12 cellular contexts compared by ENCODE assay signal in the genomic region with DNA sequence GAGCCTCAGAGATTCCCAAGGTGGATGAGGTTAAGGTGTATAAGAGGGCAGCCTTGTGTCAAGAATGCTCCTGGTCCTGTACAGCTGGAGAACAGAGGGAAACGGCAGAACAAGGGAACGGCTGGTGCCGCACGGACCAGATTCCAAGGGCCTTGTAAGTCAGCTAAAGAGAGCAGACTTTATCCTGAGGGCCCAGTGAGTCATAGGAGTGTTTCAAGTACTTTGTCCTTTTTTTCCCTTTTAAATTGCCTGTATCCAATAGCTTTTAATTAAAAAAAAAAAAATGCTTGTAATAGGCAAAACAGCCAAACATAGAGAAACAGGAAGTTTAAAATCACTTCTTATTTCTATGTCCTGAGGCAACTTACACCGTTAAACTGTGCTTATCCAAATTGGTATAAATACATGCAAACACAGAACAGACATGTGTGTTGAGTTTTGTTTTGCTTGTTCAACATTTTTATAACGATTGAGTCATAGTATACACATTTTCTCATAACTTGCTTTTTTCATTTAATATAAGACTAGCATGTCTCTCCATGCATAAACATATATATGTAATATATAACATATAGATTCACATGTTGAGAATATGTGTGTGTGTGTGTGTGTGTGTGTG. TPM values are rescaled to one million over a fixed set of nuclear protein-coding genes. Genes with fewer than 3 reads are reported as not detected.
A peak's percentile ranks its signal among the peaks of the same experiment; 100 is the strongest.
DNase-seq lines count a peak whose midpoint lies in the region; ATAC-seq and TF ChIP-seq lines count a peak whose summit lies in the region.
"Had no signal": no experiment of that assay in that cellular context is flagged by ENCODE, and none has a peak within 500 bp of the region (broad histone marks: within the 10 kb centered on the region; RNA-seq: fewer than 3 reads in every experiment).

No MANE protein-coding gene starts in this region.

- POLR2A ChIA-PET in PC-3 (lab: Charles Lee; ENCODE audit: unreplicated experiment) (interaction anchor here (0.6 kb wide), 1 partner anchor 42 kb away, joined by 8 read pairs; the partner anchor contains the start of gene EVA1A), OCI-LY7 (lab: Charles Lee) (no interaction called here)

- H3K4me3 ChIP-seq in PC-3 (ENCODE audit: low read length) (peak overlapping the region; percentile 24; the same call in 1 of the 2 replicates), OCI-LY7 (ENCODE audit: low read depth, low read length, poor library complexity, severe bottlenecking) (no peak overlapping the region), prostate gland (no peak overlapping the region)

- WGBS in prostate gland, result 48% methylated on average over 6 of the region's 6 CpGs

- in situ Hi-C loops in Caki2 (cut with HindIII; ENCODE audit: low pct_unique_long_range_greater_than_20kb, low sequenced_read_pairs), result no loop called here

- H3K27me3 ChIP-seq in PC-3 (ENCODE audit: low read length) (no peaks in the 10 kb centered on the region), prostate gland (replicated peaks; ENCODE audit: insufficient read depth) (peaks cover 4% of the 10 kb centered on the region)

- no peak for TF ChIP-seq POLR2A in prostate gland (IDR thresholded peaks at IDR 0.05)

- TF ChIP-seq CTCF in PC-3 (conservative IDR thresholded peaks at IDR 0.05; ENCODE audit: low read depth, low read length) (no peak), OCI-LY7 (conservative IDR thresholded peaks at IDR 0.05; ENCODE audit: low read length) (no peak), prostate gland (IDR thresholded peaks at IDR 0.05) (no peak)

- peak overlapping the region; percentile 93 for H3K27ac ChIP-seq in PC-3 (ENCODE audit: low read length)
- H3K27ac ChIP-seq in epithelial cell of prostate, result peak overlapping the region; percentile 66
- no peak overlapping the region for H3K27ac ChIP-seq in OCI-LY7 (ENCODE audit: low read depth, low read length, poor library complexity, severe bottlenecking)
- no peak overlapping the region for H3K27ac ChIP-seq in prostate gland

- H3K9ac ChIP-seq in PC-3 (ENCODE audit: low read length), result peak overlapping the region; percentile 11; the same call in 1 of the 2 replicates

- H3K36me3 ChIP-seq in PC-3 (ENCODE audit: low read depth, low read length) (no peaks in the 10 kb centered on the region), OCI-LY7 (ENCODE audit: insufficient read depth, low read length) (no peaks in the 10 kb centered on the region), prostate gland (no peaks in the 10 kb centered on the region)

- H3K9me3 ChIP-seq in PC-3 (ENCODE audit: low read length) (no peaks in the 10 kb centered on the region), OCI-LY7 (ENCODE audit: low read length) (no peaks in the 10 kb centered on the region), prostate gland (no peaks in the 10 kb centered on the region)

- BruUV-seq in PC-3 (replicated peaks; lab: Mats Ljungman, UMichigan), result no TSS peak
- BruUV-seq in OCI-LY7 (replicated peaks; lab: Mats Ljungman, UMichigan), result no TSS peak

- H3F3A ChIP-seq in PC-3 (ENCODE audit: low read length, unreplicated experiment), result peaks cover 12% of the 10 kb centered on the region

- ATAC-seq in PC-3, result peak; percentile 59
- ATAC-seq: left cardiac atrium had no signal

- no peaks in the 10 kb centered on the region for H4K20me1 ChIP-seq in PC-3 (ENCODE audit: low read length)
- no peaks in the 10 kb centered on the region for H4K20me1 ChIP-seq in OCI-LY7 (ENCODE audit: insufficient read depth, low read length)

- H3K79me2 ChIP-seq in PC-3 (ENCODE audit: low read length) (no peaks in the 10 kb centered on the region), OCI-LY7 (ENCODE audit: insufficient read depth, low read depth, low read length) (no peaks in the 10 kb centered on the region)

- CTCF ChIA-PET in PC-3 (lab: Charles Lee) (interaction anchor here (0.8 kb wide), 1 partner anchor 29 kb away, joined by 4 read pairs; no protein-coding TSS in a partner anchor), OCI-LY7 (lab: Charles Lee; ENCODE audit: unreplicated experiment) (no interaction called here)

- 0 out of 2 replicates have a peak overlapping the region, but pooled peaks have one; percentile 21 for H2AFZ ChIP-seq in PC-3 (ENCODE audit: low read length)
- H2AFZ ChIP-seq in OCI-LY7 (ENCODE audit: low read length), result no peak overlapping the region

- peaks cover 75% of the 10 kb centered on the region for H3K4me1 ChIP-seq in PC-3 (ENCODE audit: insufficient read depth, low read length)
- no peaks in the 10 kb centered on the region for H3K4me1 ChIP-seq in OCI-LY7 (ENCODE audit: insufficient read depth, low read length, poor library complexity, severe bottlenecking)
- no peaks in the 10 kb centered on the region for H3K4me1 ChIP-seq in prostate gland (replicated peaks)

- peak overlapping the region; percentile 84 for H3K4me2 ChIP-seq in PC-3 (ENCODE audit: low read length)
- H3K4me2 ChIP-seq in OCI-LY7 (ENCODE audit: low read length), result no peak overlapping the region

- intact Hi-C loops in PC-3 (cut with micrococcal nuclease), result no loop called here
- intact Hi-C loops in OCI-LY7 (cut with micrococcal nuclease; ENCODE audit: unreplicated experiment), result loop anchor here (10.0 kb wide), 1 partner anchor 138 kb away; no protein-coding TSS in a partner anchor
- intact Hi-C loops in prostate gland (cut with DNase I), result no loop called here

- DNase-seq in Caki2 (ENCODE audit: low read depth) (peak; percentile 61), PC-3 (peak; percentile 86), epithelial cell of prostate (ENCODE audit: low read depth, low spot score) (peak; percentile 70), myocyte (ENCODE audit: low read depth) (peak; percentile 40), OCI-LY7 (ENCODE audit: low spot score) (no peak), iPS-NIHi7 (ENCODE audit: extremely low spot score) (no peak), NCI-H524 (lab: John Stamatoyannopoulos, UW) (no peak), prostate gland (ENCODE audit: low spot score) (no peak)
- DNase-seq: activated CD4-positive, alpha-beta memory T cell treated with anti-CD3 and anti-CD28 coated beads for 36 hours; left cardiac atrium; NCI-H524 treated with DMSO at 0.1 percent for 48 hours; occipital lobe had no signal

- H3K9me2 ChIP-seq in PC-3 (replicated peaks; ENCODE audit: low read length), result no peaks in the 10 kb centered on the region
- H3K9me2 ChIP-seq in OCI-LY7 (ENCODE audit: insufficient read depth, low read length), result no peaks in the 10 kb centered on the region

RNA-seq across cellular contexts. Expression of gene EVA1A, which starts 42.1 kb away (rescaled TPM):
- total RNA-seq in Caki2 (2014; rRNA removed; shearing (Covaris generic); ENCODE audit: low replicate concordance), result 281 and 383 TPM in 2 replicates
- total RNA-seq in PC-3 (2014; rRNA removed), result 48.9 and 70.8 TPM in 2 replicates
- total RNA-seq in myocyte, result 3.2 and 4.4 TPM in 2 replicates
- polyA plus RNA-seq in myocyte (2012), result 18.2 TPM
- not detected in 2 replicates for total RNA-seq in OCI-LY7 (2014; rRNA removed; shearing (Covaris generic))
- not detected in 2 replicates for total RNA-seq in OCI-LY7 (2022)
- total RNA-seq in prostate gland, result 10 to 100 TPM in 1 of 2 donors, 1 to 10 TPM in 1; 9.7 to 16.9 TPM
- total RNA-seq: activated CD4-positive, alpha-beta memory T cell treated with anti-CD3 and anti-CD28 coated beads for 36 hours had no signal

RNA-seq across cellular contexts. Expression of gene MRPL19, which starts 43.8 kb away (rescaled TPM):
- total RNA-seq in Caki2 (2014; rRNA removed; shearing (Covaris generic); ENCODE audit: low replicate concordance), result 71.3 and 125 TPM in 2 replicates
- 81.1 and 85.9 TPM in 2 replicates for total RNA-seq in PC-3 (2014; rRNA removed)
- total RNA-seq in myocyte, result 63.8 and 67.4 TPM in 2 replicates
- polyA plus RNA-seq in myocyte (2012), result 23.9 TPM
- total RNA-seq in OCI-LY7 (2014; rRNA removed; shearing (Covaris generic)), result 41.6 and 42.6 TPM in 2 replicates
- 42.8 and 52.7 TPM in 2 replicates for total RNA-seq in OCI-LY7 (2022)
- total RNA-seq in prostate gland, result 10 to 100 TPM; 34.1 to 47.5 TPM

Comparison
In these comparisons a context has a peak if more than half of its experiments do, and no peak if none do; other contexts are left out.
1. DNase-seq: peak in Caki2 (single experiment), PC-3 (single experiment), epithelial cell of prostate (single experiment) and myocyte (single experiment); none in OCI-LY7 (single experiment), iPS-NIHi7 (single experiment), NCI-H524 (0 of 2) and prostate gland (single experiment).
2. H3K27ac ChIP-seq: peak in PC-3 (single experiment) and epithelial cell of prostate (single experiment); none in OCI-LY7 (single experiment) and prostate gland (0 of 2).